12 cellular contexts compared by ENCODE assay signal in the genomic region with DNA sequence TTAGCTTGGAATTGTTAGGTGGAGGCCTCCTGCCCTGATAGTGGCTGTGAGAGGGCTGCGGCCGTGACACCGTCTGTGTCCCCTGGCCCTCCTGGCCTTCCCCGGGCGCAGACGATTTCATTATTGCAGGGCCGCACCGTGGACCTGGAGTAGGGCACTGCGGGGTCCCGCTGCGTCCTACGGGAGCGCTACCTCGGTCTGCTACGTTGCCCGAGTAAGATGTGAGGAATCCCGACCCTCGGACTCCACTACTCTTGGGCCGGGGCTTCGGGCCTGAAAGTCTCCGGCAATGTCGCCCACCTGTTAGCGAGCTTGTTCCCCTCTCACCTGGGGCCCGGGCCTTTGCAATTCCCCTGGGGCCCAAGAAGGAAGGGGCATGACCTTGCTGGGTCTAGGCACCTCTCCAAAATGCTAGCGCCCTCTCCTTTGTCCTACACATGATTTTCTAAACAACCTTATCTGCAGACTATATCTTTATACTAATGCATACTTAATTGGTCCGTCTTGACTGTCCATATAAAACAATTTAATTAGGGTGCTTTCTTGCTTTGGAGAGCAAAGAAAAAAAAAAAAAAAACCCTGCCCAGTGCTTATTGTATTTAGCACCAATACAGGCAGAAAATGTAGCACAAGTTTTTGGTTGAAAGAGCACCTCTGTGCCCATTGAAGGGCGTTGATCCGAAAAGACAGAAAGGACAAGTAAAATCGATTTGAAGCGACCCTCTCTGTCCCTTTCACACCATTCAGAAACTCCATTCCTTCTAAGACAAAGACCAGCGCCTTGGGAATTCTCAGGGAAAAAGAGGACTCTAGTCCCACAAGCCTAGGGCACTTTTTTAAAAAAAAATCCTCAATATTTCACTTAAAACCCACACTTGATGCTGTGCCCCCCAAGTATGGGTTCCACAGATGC. TPM values are rescaled to one million over a fixed set of nuclear protein-coding genes. Genes with fewer than 3 reads are reported as not detected.
DNase-seq lines count a peak whose midpoint lies in the region; ATAC-seq and TF ChIP-seq lines count a peak whose summit lies in the region.
"Had no signal": no experiment of that assay in that cellular context is flagged by ENCODE, and none has a peak within 500 bp of the region (broad histone marks: within the 10 kb centered on the region; RNA-seq: fewer than 3 reads in every experiment).

No MANE protein-coding gene starts in this region.

- H4K20me1 ChIP-seq in Karpas-422 (ENCODE audit: insufficient read depth, low read depth, low read length): no peaks in the 10 kb centered on the region

- CTCF ChIA-PET in Panc1 (lab: Charles Lee): no interaction called here

- H3K4me2 ChIP-seq in mesenchymal stem cell (ENCODE audit: low read length, poor library complexity, severe bottlenecking) (peak overlapping the region; percentile 88), Karpas-422 (ENCODE audit: low read depth, low read length, poor library complexity, severe bottlenecking) (no peak overlapping the region)

- H3K4me3 Mint-ChIP-seq in activated T-cell treated with anti-CD3 and anti-CD28 coated beads, Interleukin-2, amount 50 U/mL, for 4 hours: no peak overlapping the region
- H3K4me3 Mint-ChIP-seq: IgD-negative memory B cell had no signal

- peak overlapping the region; percentile 15 for H2BK15ac ChIP-seq in mesenchymal stem cell (ENCODE audit: low read depth, poor library complexity, severe bottlenecking)

- H2AFZ ChIP-seq in mesenchymal stem cell (ENCODE audit: low read depth, low read length): no peak overlapping the region
- H2AFZ ChIP-seq in Karpas-422 (ENCODE audit: low read length): no peak overlapping the region

- no peaks in the 10 kb centered on the region for H3K27me3 ChIP-seq in Panc1 (ENCODE audit: control insufficient read depth, insufficient read depth, low read length)
- H3K27me3 ChIP-seq in mesenchymal stem cell (ENCODE audit: control insufficient read depth in 1 of 2, insufficient read depth in 1 of 2, low read length in 2 of 2): no peaks in the 10 kb centered on the region
- no peaks in the 10 kb centered on the region for H3K27me3 ChIP-seq in Karpas-422 (ENCODE audit: low read length)
- H3K27me3 ChIP-seq: SJCRH30 had no signal

- peak overlapping the region; percentile 77 for H2BK5ac ChIP-seq in mesenchymal stem cell (ENCODE audit: low read depth, low read length, poor library complexity, severe bottlenecking)

- H2BK120ac ChIP-seq in mesenchymal stem cell (ENCODE audit: low read depth, low read length): peak overlapping the region; percentile 71

- no peaks in the 10 kb centered on the region for H3K36me3 Mint-ChIP-seq in activated T-cell treated with anti-CD3 and anti-CD28 coated beads, Interleukin-2, amount 50 U/mL, for 4 hours (ENCODE audit: insufficient read depth)
- H3K36me3 Mint-ChIP-seq: IgD-negative memory B cell had no signal

- H2BK12ac ChIP-seq in mesenchymal stem cell (ENCODE audit: low read length in 2 of 2): peak overlapping the region; percentile 70 to 100

- no TSS peak for BruUV-seq in Panc1 (replicated peaks; lab: Mats Ljungman, UMichigan)

- in situ Hi-C loops in Panc1 (cut with HindIII; ENCODE audit: low pct_unique_long_range_greater_than_20kb, low sequenced_read_pairs): no loop called here

- H4K91ac ChIP-seq in mesenchymal stem cell (ENCODE audit: low read length): no peak overlapping the region

- H3K9me3 Mint-ChIP-seq in activated T-cell treated with anti-CD3 and anti-CD28 coated beads, Interleukin-2, amount 50 U/mL, for 4 hours: no peaks in the 10 kb centered on the region

- H3K23ac ChIP-seq in mesenchymal stem cell (ENCODE audit: low read length in 2 of 2): peak overlapping the region in 1 of 2 experiments; percentile 70

- peaks cover 76% of the 10 kb centered on the region for H3K27me3 Mint-ChIP-seq in activated T-cell treated with anti-CD3 and anti-CD28 coated beads, Interleukin-2, amount 50 U/mL, for 4 hours (ENCODE audit: low read depth)

- no peak for TF ChIP-seq CTCF in Panc1 (IDR thresholded peaks at IDR 0.05)
- TF ChIP-seq CTCF in epithelial cell of proximal tubule (conservative IDR thresholded peaks at IDR 0.05; ENCODE audit: low read depth, low read length): no peak

- H3K9me3 ChIP-seq in Panc1 (ENCODE audit: control insufficient read depth, insufficient read depth, low read depth, low read length) (no peaks in the 10 kb centered on the region), mesenchymal stem cell (ENCODE audit: control insufficient read depth, low read length) (no peaks in the 10 kb centered on the region), Karpas-422 (ENCODE audit: low read length) (peaks cover 11% of the 10 kb centered on the region)
- H3K9me3 ChIP-seq: SJCRH30 had no signal

- peak overlapping the region; percentile 98 for H2AK5ac ChIP-seq in mesenchymal stem cell (ENCODE audit: low read length, severe bottlenecking)

- H3K4me1 ChIP-seq in Panc1 (ENCODE audit: control insufficient read depth, insufficient read depth, low read length): peaks cover 58% of the 10 kb centered on the region
- peaks cover 23% of the 10 kb centered on the region for H3K4me1 ChIP-seq in mesenchymal stem cell (ENCODE audit: control insufficient read depth, insufficient read depth, low read depth, low read length)
- no peaks in the 10 kb centered on the region for H3K4me1 ChIP-seq in Karpas-422 (ENCODE audit: low read length)
- H3K4me1 ChIP-seq: SJCRH30 had no signal

- WGBS in mesenchymal stem cell: 34% methylated on average over 29 of the region's 31 CpGs

- H3K36me3 ChIP-seq in Panc1 (ENCODE audit: control insufficient read depth, insufficient read depth, low read length) (no peaks in the 10 kb centered on the region), mesenchymal stem cell (ENCODE audit: control insufficient read depth in 1 of 2, insufficient read depth in 2 of 2, low read depth in 1 of 2, low read length in 2 of 2) (no peaks in the 10 kb centered on the region), Karpas-422 (ENCODE audit: insufficient read depth, low read length) (no peaks in the 10 kb centered on the region)
- H3K36me3 ChIP-seq: SJCRH30 had no signal

- ATAC-seq in Panc1 (no peak), GM19397 (IDR thresholded peaks at IDR 0.05; ENCODE audit: unreplicated experiment) (no peak)
- no peak for ATAC-seq in activated T-cell treated with anti-CD3 and anti-CD28 coated beads, Interleukin-2, amount 50 U/mL, for 4 hours

- H3K9ac ChIP-seq in mesenchymal stem cell (ENCODE audit: low read length) (peak overlapping the region; percentile 86), Karpas-422 (ENCODE audit: low read length) (no peak overlapping the region)

- no peaks in the 10 kb centered on the region for H3K79me1 ChIP-seq in mesenchymal stem cell (replicated peaks; ENCODE audit: low read length, poor library complexity, severe bottlenecking)

- peak overlapping the region in 1 of 2 experiments; percentile 88; a peak in 2 of 4 replicates for H3K4me3 ChIP-seq in Panc1 (ENCODE audit: low read depth in 2 of 2, low read length in 2 of 2)
- peak overlapping the region; percentile 94 for H3K4me3 ChIP-seq in epithelial cell of proximal tubule (ENCODE audit: low read depth, low read length)
- peak overlapping the region in 1 of 2 experiments; percentile 83 for H3K4me3 ChIP-seq in mesenchymal stem cell (ENCODE audit: insufficient read depth in 1 of 2, low read depth in 1 of 2, low read length in 2 of 2)
- no peak overlapping the region for H3K4me3 ChIP-seq in Karpas-422 (ENCODE audit: low read length)
- H3K4me3 ChIP-seq: SJCRH30 had no signal

- intact Hi-C loops in Panc1 (cut with micrococcal nuclease; ENCODE audit: unreplicated experiment): loop anchor here (10.0 kb wide), 2 partner anchors 269 to 1299 kb away; no protein-coding TSS in a partner anchor

- H3K79me2 ChIP-seq in Karpas-422 (ENCODE audit: low read length): no peaks in the 10 kb centered on the region

- peak overlapping the region; percentile 64 to 99 for H3K18ac ChIP-seq in mesenchymal stem cell (ENCODE audit: low read depth in 1 of 2, low read length in 2 of 2)

- POLR2A ChIA-PET in Panc1 (lab: Charles Lee): no interaction called here

- H3K14ac ChIP-seq in mesenchymal stem cell (ENCODE audit: low read length in 2 of 2): peak overlapping the region in 1 of 2 experiments; percentile 98

- H3K27ac ChIP-seq in Panc1 (ENCODE audit: low read length) (peak overlapping the region; percentile 92), mesenchymal stem cell (ENCODE audit: low read length, poor library complexity, severe bottlenecking) (peak overlapping the region; percentile 45), temporal lobe (ENCODE audit: low read depth, low read length) (peak overlapping the region; percentile 9), Karpas-422 (ENCODE audit: low read length) (no peak overlapping the region)
- H3K27ac ChIP-seq: SJCRH30 had no signal

- H4K8ac ChIP-seq in mesenchymal stem cell (ENCODE audit: low read length): peak overlapping the region; percentile 70

- H3K4me1 Mint-ChIP-seq in activated T-cell treated with anti-CD3 and anti-CD28 coated beads, Interleukin-2, amount 50 U/mL, for 4 hours (ENCODE audit: low read depth): peaks cover 4% of the 10 kb centered on the region

- no peaks in the 10 kb centered on the region for H3K9me2 ChIP-seq in Karpas-422 (replicated peaks; ENCODE audit: insufficient read depth, low read length)

- no peak for DNase-seq in Panc1 (ENCODE audit: low read depth, low spot score)
- DNase-seq in epithelial cell of proximal tubule (ENCODE audit: low read depth): no peak
- DNase-seq in mesenchymal stem cell: peak; percentile 14
- no peak for DNase-seq in NCI-H1417 (lab: John Stamatoyannopoulos, UW)
- DNase-seq in Karpas-422: no peak
- no peak for DNase-seq in activated T-cell treated with anti-CD3 and anti-CD28 coated beads, Interleukin-2, amount 50 U/mL, for 4 hours
- DNase-seq: activated CD4-positive, CD25-positive, alpha-beta regulatory T cell treated with anti-CD3 and anti-CD28 coated beads, Interleukin-2, amount 50 U/mL, for 72 hours; activated effector memory CD4-positive, alpha-beta T cell treated with Interleukin-2 at 50 U/mL for 16 hours had no signal

- peak overlapping the region; percentile 71 to 92 for H3K4ac ChIP-seq in mesenchymal stem cell (ENCODE audit: low read depth in 1 of 2, low read length in 2 of 2)

RNA-seq across cellular contexts. Expression of a gene that starts 7.0 kb away (rescaled TPM):
- total RNA-seq in Panc1 (2021; ENCODE audit: unreplicated experiment) (53.7 TPM), epithelial cell of proximal tubule (17.6 and 17.7 TPM in 2 replicates), temporal lobe (4.4 TPM)
- 108 TPM for polyA plus RNA-seq in Panc1 (2012; ENCODE audit: insufficient read length)
- 117 TPM for polyA plus RNA-seq in mesenchymal stem cell (2013, experiment 1 of 2)
- polyA plus RNA-seq in mesenchymal stem cell (2013, experiment 2 of 2): 115 TPM
- not detected in 2 replicates for total RNA-seq in Karpas-422 (2014; rRNA removed; shearing (Covaris generic); ENCODE audit: low replicate concordance)
- total RNA-seq in activated T-cell treated with anti-CD3 and anti-CD28 coated beads, Interleukin-2, amount 50 U/mL, for 4 hours: under 1 TPM; 0.13 to 0.24 (median 0.15) TPM
- polyA plus RNA-seq: IgD-negative memory B cell had no signal
